Comparison of ENCODE assay signal across 8 cellular contexts in the genomic region with DNA sequence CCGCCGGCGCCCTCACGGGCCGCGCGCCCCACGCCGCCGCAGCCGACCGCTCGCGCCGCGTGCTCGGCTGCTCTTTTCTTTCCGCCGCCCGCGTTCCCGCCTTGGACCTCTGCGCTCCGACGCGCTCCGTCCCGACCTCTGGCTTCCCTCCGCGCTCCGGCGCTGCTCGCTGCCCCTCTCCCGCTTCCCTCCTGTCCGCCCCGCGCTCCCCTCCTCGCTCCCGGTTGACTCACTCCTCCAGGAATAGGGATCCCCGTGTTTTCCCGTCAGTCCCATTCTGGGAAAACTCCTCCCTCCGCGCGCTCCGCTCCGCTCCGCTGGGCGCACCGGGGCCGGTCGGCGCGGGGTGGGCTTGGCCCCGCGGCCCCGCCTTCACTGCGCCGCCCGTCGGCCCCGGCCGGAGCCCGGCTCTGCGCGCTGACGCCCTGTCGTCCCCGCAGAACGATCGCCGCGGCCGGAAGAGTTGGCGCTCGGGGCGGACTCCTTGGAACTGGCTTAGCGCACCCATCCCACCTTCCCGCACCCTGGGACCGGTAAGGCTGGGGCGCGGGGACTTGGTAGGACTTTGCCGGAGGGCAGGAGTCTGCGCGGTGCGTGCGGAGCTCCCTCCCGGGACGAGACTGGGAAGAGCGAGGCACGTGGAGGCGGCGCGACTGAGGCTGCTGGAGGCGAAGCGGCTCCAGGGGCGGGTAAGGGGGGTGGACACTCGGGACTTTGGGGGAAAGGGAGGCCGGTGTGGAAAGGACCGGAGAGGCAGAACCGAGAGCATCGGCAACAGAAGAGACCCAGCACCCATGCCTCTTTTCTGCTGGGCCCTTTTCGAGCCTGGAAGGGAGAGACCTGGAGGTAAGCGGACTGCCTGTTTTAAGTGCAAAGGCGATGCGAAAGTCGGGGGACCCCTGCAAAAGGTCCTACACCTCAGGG. TPM values are rescaled to one million over a fixed set of nuclear protein-coding genes. Genes with fewer than 3 reads are reported as not detected.
DNase-seq lines count a peak whose midpoint lies in the region; ATAC-seq, FAIRE-seq and TF ChIP-seq lines count a peak whose summit lies in the region.

No MANE protein-coding gene starts in this region.

- H3K4me3 ChIP-seq in choroid plexus epithelial cell (ENCODE audit: low read depth, low read length) = peak overlapping the region; percentile 68
- H3K4me3 ChIP-seq in suprapubic skin = peak overlapping the region; percentile 72

- WGBS in suprapubic skin = 3% methylated on average over 50 of the region's 106 CpGs

- H3K36me3 ChIP-seq in suprapubic skin = no peaks in the 10 kb centered on the region

- ATAC-seq in left lobe of liver (peak; percentile 39), GM21619 (IDR thresholded peaks at IDR 0.05; ENCODE audit: unreplicated experiment) (no peak), HG03520 (IDR thresholded peaks at IDR 0.05; ENCODE audit: unreplicated experiment) (no peak)

- DNase-seq in GM20000 (ENCODE audit: low spot score) (peak; percentile 78), RCC 7860 (ENCODE audit: low spot score) (peak; percentile 45), choroid plexus epithelial cell (ENCODE audit: low read depth) (peak; percentile 48), left lobe of liver (ENCODE audit: low spot score) (no peak), suprapubic skin (ENCODE audit: low spot score in 2 of 2) (peak in 1 of 2 donors; percentile 73)

- H3K27ac ChIP-seq in C4-2B = peak overlapping the region; percentile 90
- H3K27ac ChIP-seq in suprapubic skin = peak overlapping the region; percentile 76

- no peak for FAIRE-seq in RCC 7860 (lab: Jason Lieb, UNC)

- TF ChIP-seq EP300 in suprapubic skin (IDR thresholded peaks at IDR 0.05) = no peak

- H3K27me3 ChIP-seq in suprapubic skin = peaks cover 16% of the 10 kb centered on the region

- TF ChIP-seq POLR2A in suprapubic skin (IDR thresholded peaks at IDR 0.05) = no peak

- H3K9me3 ChIP-seq in suprapubic skin = no peaks in the 10 kb centered on the region

- peaks cover 29% of the 10 kb centered on the region for H3K4me1 ChIP-seq in suprapubic skin

- TF ChIP-seq CTCF in C4-2B (conservative IDR thresholded peaks at IDR 0.05) (no peak), GM20000 (IDR thresholded peaks at IDR 0.05; ENCODE audit: extremely low read depth, missing control alignments) (no peak), choroid plexus epithelial cell (conservative IDR thresholded peaks at IDR 0.05; ENCODE audit: low read depth, low read length) (no peak), suprapubic skin (IDR thresholded peaks at IDR 0.05) (no peak)

RNA-seq across cellular contexts. Expression of gene TEAD4, which starts 0.6 kb away (rescaled TPM):
- total RNA-seq in left lobe of liver = 1.6 TPM
- total RNA-seq in suprapubic skin = 10 to 100 TPM; 13.0 to 28.4 (median 17.2) TPM
